In the genomic region with DNA sequence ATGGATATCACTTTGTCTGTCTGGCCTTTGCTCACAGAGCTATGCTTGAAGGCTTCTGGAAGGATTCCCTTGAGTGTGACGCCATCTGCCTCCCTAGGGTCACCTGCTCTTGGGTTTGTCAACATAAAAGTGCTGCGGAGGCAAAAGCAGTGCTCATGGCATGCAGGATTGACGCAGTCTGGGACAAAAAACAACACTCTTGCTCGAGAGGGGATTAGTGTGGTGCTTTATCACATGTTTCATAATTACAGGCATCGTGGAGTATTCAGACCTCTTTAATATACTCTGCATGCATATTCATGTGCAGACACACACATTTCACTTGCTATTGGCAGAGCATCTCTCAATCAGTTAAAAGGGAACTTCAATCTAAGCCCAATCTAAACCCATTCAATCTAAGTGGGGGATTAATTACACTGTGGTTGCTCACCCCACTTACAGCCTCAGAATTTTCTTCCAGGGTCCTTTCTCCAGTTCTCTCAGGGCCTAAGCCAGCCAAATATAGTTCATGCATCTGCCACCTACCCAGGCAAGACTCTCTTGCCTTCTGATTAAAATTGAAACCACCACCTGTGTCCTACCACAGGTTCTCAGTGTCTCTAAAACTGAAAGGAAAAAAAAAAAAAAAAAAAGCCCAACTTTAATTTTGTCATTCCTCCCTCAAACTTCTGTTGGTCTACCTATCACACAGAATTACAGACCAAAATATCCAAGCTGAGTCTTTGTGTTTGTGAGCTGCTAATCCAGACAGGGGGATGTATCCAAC, we compare ENCODE assay signal across 8 cellular contexts.
DNase-seq lines count a peak whose midpoint lies in the region; ATAC-seq and TF ChIP-seq lines count a peak whose summit lies in the region.

No MANE protein-coding gene starts in this region.

- no peaks in the 10 kb centered on the region for H3K27me3 Mint-ChIP-seq in osteocyte (ENCODE audit: unreplicated experiment)

- no TSS peak for BruUV-seq in Panc1 (replicated peaks; lab: Mats Ljungman, UMichigan)

- POLR2A ChIA-PET in Panc1 (lab: Charles Lee) = no interaction called here

- H3K4me3 Mint-ChIP-seq in osteocyte (ENCODE audit: unreplicated experiment) = no peak overlapping the region

- H3K27ac Mint-ChIP-seq in osteocyte (ENCODE audit: unreplicated experiment) = peak overlapping the region; percentile 93

- ATAC-seq in left cardiac atrium (no peak), HG02970 (IDR thresholded peaks at IDR 0.05; ENCODE audit: low FRiP score, unreplicated experiment) (peak; percentile 78), Panc1 (no peak), SK-N-SH treated with all-trans-retinoic acid at 6 μM for 48 hours (no peak), omental fat pad (ENCODE audit: low FRiP score) (no peak)

- DNase-seq in left ventricle myocardium inferior = no peak
- no peak for DNase-seq in left cardiac atrium
- no peak for DNase-seq in Panc1 (ENCODE audit: low read depth, low spot score)
- no peak for DNase-seq in osteocyte (ENCODE audit: extremely low spot score, unreplicated experiment)
- no peak for DNase-seq in mesenteric fat pad (ENCODE audit: low spot score)
- DNase-seq in omental fat pad (ENCODE audit: low spot score) = no peak

- in situ Hi-C loops in Panc1 (cut with HindIII; ENCODE audit: low pct_unique_long_range_greater_than_20kb, low sequenced_read_pairs) = no loop called here

- H3K36me3 ChIP-seq in left ventricle myocardium inferior (no peaks in the 10 kb centered on the region), Panc1 (ENCODE audit: control insufficient read depth, insufficient read depth, low read length) (no peaks in the 10 kb centered on the region)

- H3K27me3 ChIP-seq in left ventricle myocardium inferior (ENCODE audit: low read depth) (no peaks in the 10 kb centered on the region), Panc1 (ENCODE audit: control insufficient read depth, insufficient read depth, low read length) (no peaks in the 10 kb centered on the region)

- H3K4me3 ChIP-seq in left ventricle myocardium inferior = no peak overlapping the region
- H3K4me3 ChIP-seq in Panc1 (ENCODE audit: low read depth in 2 of 2, low read length in 2 of 2) = no peak overlapping the region

- CTCF ChIA-PET in Panc1 (lab: Charles Lee) = no interaction called here

- intact Hi-C loops in left ventricle myocardium inferior (cut with micrococcal nuclease) (no loop called here), left cardiac atrium (cut with DNase I) (no loop called here), Panc1 (cut with micrococcal nuclease; ENCODE audit: unreplicated experiment) (no loop called here)

- H3K27ac ChIP-seq in left ventricle myocardium inferior (replicated peaks) = peak overlapping the region; percentile 85
- peak overlapping the region; percentile 85 for H3K27ac ChIP-seq in Panc1 (ENCODE audit: low read length)

- H3K4me1 ChIP-seq in left ventricle myocardium inferior (peaks cover 19% of the 10 kb centered on the region), Panc1 (ENCODE audit: control insufficient read depth, insufficient read depth, low read length) (peaks cover 20% of the 10 kb centered on the region)

- H3K9me3 ChIP-seq in left ventricle myocardium inferior (replicated peaks) (no peaks in the 10 kb centered on the region), Panc1 (ENCODE audit: control insufficient read depth, insufficient read depth, low read depth, low read length) (no peaks in the 10 kb centered on the region)

- H3K9me3 Mint-ChIP-seq in osteocyte (ENCODE audit: unreplicated experiment) = no peaks in the 10 kb centered on the region

- H3K36me3 Mint-ChIP-seq in osteocyte (ENCODE audit: unreplicated experiment) = no peaks in the 10 kb centered on the region

- TF ChIP-seq CTCF in left ventricle myocardium inferior (IDR thresholded peaks at IDR 0.05; ENCODE audit: borderline replicate concordance) = no peak
- no peak for TF ChIP-seq CTCF in Panc1 (IDR thresholded peaks at IDR 0.05)
- no peak for TF ChIP-seq CTCF in osteocyte (IDR thresholded peaks at IDR 0.05)
- TF ChIP-seq CTCF in omental fat pad (IDR thresholded peaks at IDR 0.05) = no peak

- H3K4me1 Mint-ChIP-seq in osteocyte (ENCODE audit: unreplicated experiment) = peaks cover 34% of the 10 kb centered on the region

TF ChIP-seq in SK-N-SH treated with all-trans-retinoic acid at 6 μM for 48 hours, 23 proteins besides CTCF, POLR2A, EP300 and RAD21:
- TF ChIP-seq ARNTL (CRISPR knock-in tag; IDR thresholded peaks at IDR 0.05; ENCODE audit: borderline replicate concordance, low read depth) = no peak
- TF ChIP-seq, protein P1, sequence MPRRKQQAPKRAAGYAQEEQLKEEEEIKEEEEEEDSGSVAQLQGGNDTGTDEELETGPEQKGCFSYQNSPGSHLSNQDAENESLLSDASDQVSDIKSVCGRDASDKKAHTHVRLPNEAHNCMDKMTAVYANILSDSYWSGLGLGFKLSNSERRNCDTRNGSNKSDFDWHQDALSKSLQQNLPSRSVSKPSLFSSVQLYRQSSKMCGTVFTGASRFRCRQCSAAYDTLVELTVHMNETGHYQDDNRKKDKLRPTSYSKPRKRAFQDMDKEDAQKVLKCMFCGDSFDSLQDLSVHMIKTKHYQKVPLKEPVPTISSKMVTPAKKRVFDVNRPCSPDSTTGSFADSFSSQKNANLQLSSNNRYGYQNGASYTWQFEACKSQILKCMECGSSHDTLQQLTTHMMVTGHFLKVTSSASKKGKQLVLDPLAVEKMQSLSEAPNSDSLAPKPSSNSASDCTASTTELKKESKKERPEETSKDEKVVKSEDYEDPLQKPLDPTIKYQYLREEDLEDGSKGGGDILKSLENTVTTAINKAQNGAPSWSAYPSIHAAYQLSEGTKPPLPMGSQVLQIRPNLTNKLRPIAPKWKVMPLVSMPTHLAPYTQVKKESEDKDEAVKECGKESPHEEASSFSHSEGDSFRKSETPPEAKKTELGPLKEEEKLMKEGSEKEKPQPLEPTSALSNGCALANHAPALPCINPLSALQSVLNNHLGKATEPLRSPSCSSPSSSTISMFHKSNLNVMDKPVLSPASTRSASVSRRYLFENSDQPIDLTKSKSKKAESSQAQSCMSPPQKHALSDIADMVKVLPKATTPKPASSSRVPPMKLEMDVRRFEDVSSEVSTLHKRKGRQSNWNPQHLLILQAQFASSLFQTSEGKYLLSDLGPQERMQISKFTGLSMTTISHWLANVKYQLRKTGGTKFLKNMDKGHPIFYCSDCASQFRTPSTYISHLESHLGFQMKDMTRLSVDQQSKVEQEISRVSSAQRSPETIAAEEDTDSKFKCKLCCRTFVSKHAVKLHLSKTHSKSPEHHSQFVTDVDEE (CRISPR knock-in tag; IDR thresholded peaks at IDR 0.05) = no peak
- no peak for TF ChIP-seq RARB (CRISPR knock-in tag; IDR thresholded peaks at IDR 0.05)
- no peak for TF ChIP-seq ZC3H10 (CRISPR knock-in tag; IDR thresholded peaks at IDR 0.05)
- TF ChIP-seq ZNF8 (CRISPR knock-in tag; IDR thresholded peaks at IDR 0.05) = no peak
- TF ChIP-seq, protein P2, sequence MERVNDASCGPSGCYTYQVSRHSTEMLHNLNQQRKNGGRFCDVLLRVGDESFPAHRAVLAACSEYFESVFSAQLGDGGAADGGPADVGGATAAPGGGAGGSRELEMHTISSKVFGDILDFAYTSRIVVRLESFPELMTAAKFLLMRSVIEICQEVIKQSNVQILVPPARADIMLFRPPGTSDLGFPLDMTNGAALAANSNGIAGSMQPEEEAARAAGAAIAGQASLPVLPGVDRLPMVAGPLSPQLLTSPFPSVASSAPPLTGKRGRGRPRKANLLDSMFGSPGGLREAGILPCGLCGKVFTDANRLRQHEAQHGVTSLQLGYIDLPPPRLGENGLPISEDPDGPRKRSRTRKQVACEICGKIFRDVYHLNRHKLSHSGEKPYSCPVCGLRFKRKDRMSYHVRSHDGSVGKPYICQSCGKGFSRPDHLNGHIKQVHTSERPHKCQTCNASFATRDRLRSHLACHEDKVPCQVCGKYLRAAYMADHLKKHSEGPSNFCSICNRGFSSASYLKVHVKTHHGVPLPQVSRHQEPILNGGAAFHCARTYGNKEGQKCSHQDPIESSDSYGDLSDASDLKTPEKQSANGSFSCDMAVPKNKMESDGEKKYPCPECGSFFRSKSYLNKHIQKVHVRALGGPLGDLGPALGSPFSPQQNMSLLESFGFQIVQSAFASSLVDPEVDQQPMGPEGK (CRISPR knock-in tag; IDR thresholded peaks at IDR 0.05; ENCODE audit: borderline replicate concordance) = no peak
- TF ChIP-seq, protein P3, sequence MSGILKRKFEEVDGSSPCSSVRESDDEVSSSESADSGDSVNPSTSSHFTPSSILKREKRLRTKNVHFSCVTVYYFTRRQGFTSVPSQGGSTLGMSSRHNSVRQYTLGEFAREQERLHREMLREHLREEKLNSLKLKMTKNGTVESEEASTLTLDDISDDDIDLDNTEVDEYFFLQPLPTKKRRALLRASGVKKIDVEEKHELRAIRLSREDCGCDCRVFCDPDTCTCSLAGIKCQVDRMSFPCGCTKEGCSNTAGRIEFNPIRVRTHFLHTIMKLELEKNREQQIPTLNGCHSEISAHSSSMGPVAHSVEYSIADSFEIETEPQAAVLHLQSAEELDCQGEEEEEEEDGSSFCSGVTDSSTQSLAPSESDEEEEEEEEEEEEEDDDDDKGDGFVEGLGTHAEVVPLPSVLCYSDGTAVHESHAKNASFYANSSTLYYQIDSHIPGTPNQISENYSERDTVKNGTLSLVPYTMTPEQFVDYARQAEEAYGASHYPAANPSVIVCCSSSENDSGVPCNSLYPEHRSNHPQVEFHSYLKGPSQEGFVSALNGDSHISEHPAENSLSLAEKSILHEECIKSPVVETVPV (CRISPR knock-in tag; IDR thresholded peaks at IDR 0.05) = no peak
- TF ChIP-seq ZFP30 (CRISPR knock-in tag; IDR thresholded peaks at IDR 0.05) = no peak
- no peak for TF ChIP-seq GLIS3 (CRISPR knock-in tag; IDR thresholded peaks at IDR 0.05)
- no peak for TF ChIP-seq CSDC2 (CRISPR knock-in tag; IDR thresholded peaks at IDR 0.05)
- TF ChIP-seq OSR1 (CRISPR knock-in tag; IDR thresholded peaks at IDR 0.05) = no peak
